ENCODE assay signal across 1 cellular context in genomic region chr1:4730078-4730477, GRCh38.
TF ChIP-seq lines count a peak whose summit lies in the region.

No MANE protein-coding gene starts in this region.

TF ChIP-seq in GM23338, 12 proteins besides CTCF, POLR2A, EP300 and RAD21 (continued from another document):
- no peak for TF ChIP-seq ZNF462 (CRISPR knock-in tag; IDR thresholded peaks at IDR 0.05)
- no peak for TF ChIP-seq CREB1 (CRISPR knock-in tag; IDR thresholded peaks at IDR 0.05; ENCODE audit: low read depth)
- no peak for TF ChIP-seq ZNF114 (CRISPR knock-in tag; IDR thresholded peaks at IDR 0.05)
- TF ChIP-seq EZH2 (IDR thresholded peaks at IDR 0.05; ENCODE audit: low read depth, unreplicated experiment), result no peak
